In the genomic region with DNA sequence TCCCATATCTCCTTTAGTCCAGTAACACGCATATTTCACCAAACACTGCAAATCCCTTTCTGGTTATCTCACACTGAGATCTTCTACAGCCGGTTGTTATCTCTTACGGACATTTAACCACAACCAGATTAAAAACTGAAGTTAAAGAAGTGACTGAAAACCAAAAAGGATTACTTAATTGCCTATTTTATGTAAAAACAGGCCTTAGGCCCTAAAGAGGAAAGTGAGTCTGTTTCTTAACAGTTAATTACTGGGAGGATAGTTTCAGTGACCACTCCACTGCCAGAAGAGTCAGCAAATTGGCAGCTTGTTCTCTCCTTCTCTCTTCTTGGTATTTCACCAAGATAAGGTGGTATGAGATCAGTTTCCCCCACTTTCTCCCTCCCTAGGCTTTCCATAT, we compare ENCODE assay signal across 1 cellular context.
TF ChIP-seq lines count a peak whose summit lies in the region.

No MANE protein-coding gene starts in this region.

TF ChIP-seq in GM23338, 12 proteins besides CTCF, POLR2A, EP300 and RAD21 (continued from another document):
- TF ChIP-seq EZH2phosphoT487 (IDR thresholded peaks at IDR 0.05; ENCODE audit: unreplicated experiment), result no peak
- no peak for TF ChIP-seq ZNF331 (CRISPR knock-in tag; IDR thresholded peaks at IDR 0.05; ENCODE audit: low read depth)
- no peak for TF ChIP-seq CREB1 (CRISPR knock-in tag; IDR thresholded peaks at IDR 0.05; ENCODE audit: low read depth)
- no peak for TF ChIP-seq JUNB (IDR thresholded peaks at IDR 0.05; ENCODE audit: unreplicated experiment)
- TF ChIP-seq EZH2 (IDR thresholded peaks at IDR 0.05; ENCODE audit: low read depth, unreplicated experiment), result no peak
- no peak for TF ChIP-seq ZNF462 (CRISPR knock-in tag; IDR thresholded peaks at IDR 0.05)
- TF ChIP-seq ETS1 (IDR thresholded peaks at IDR 0.05), result no peak
- TF ChIP-seq POLR2AphosphoS5 (IDR thresholded peaks at IDR 0.05; ENCODE audit: low read depth), result no peak
- TF ChIP-seq STAT1 (IDR thresholded peaks at IDR 0.05; ENCODE audit: unreplicated experiment), result no peak
- no peak for TF ChIP-seq ZNF114 (CRISPR knock-in tag; IDR thresholded peaks at IDR 0.05)
- TF ChIP-seq NANOG (IDR thresholded peaks at IDR 0.05; ENCODE audit: borderline replicate concordance), result no peak
